In the genomic region with DNA sequence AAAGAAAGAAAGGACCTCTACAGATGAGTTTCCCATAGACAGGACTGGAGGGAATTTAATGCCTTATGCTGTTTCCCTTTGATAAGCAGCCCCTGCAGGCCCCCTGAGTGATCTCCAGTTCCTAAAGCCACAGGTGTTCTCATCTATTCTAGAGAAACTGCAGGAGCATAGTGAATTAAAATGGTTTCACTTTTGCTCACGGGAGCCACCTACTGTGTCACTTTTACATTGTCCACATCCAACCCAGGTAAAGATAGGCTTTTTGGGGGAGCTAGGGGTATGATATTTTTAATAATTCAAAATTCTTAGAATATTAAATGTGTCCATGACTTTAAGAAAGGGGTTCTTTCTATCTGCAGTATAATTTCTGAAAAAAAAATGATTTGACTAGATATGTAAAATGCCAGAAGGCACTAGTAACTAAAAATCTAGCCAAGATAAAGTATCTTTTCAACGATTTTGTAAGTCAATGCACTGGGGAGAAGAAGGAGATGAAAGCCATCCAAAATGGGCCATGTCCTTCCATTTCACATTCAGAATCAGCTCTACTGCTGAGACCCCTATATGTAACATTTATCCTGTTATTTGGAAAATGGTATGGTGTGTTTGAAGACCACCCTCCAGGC, we compare ENCODE assay signal across 9 cellular contexts.
DNase-seq lines count a peak whose midpoint lies in the region; ATAC-seq and TF ChIP-seq lines count a peak whose summit lies in the region.
"Had no signal": no experiment of that assay in that cellular context is flagged by ENCODE, and none has a peak within 500 bp of the region (broad histone marks: within the 10 kb centered on the region; RNA-seq: fewer than 3 reads in every experiment).

No MANE protein-coding gene starts in this region.

- H3K4me3 ChIP-seq in transverse colon: no peak overlapping the region

- H3K9me3 Mint-ChIP-seq in WTC11: peaks cover 20% of the 10 kb centered on the region

- POLR2A ChIA-PET in WTC11 (lab: Charles Lee): interaction anchor here (0.6 kb wide), 1 partner anchor 440 kb away, joined by 4 read pairs; no protein-coding TSS in a partner anchor

- peak; percentile 66 for ATAC-seq in HG03442 (IDR thresholded peaks at IDR 0.05; ENCODE audit: unreplicated experiment)
- peak; percentile 93 for ATAC-seq in WTC11
- ATAC-seq in GM18520 (IDR thresholded peaks at IDR 0.05; ENCODE audit: unreplicated experiment): no peak

- peak; percentile 83 for TF ChIP-seq CTCF in 22Rv1 (IDR thresholded peaks at IDR 0.05)
- peak; percentile 49 for TF ChIP-seq CTCF in GM12873 (IDR thresholded peaks at IDR 0.05; ENCODE audit: insufficient read depth, low read depth, low read length, missing control alignments)
- no peak for TF ChIP-seq CTCF in WTC11 (IDR thresholded peaks at IDR 0.05)
- TF ChIP-seq CTCF in transverse colon (IDR thresholded peaks at IDR 0.05): peak in 4 of 5 experiments; percentile 9 to 28 (median 22)

- no peak overlapping the region for H3K4me3 Mint-ChIP-seq in WTC11

- H3K36me3 Mint-ChIP-seq in WTC11: peaks cover 16% of the 10 kb centered on the region

- no peaks in the 10 kb centered on the region for H3K27me3 Mint-ChIP-seq in WTC11 (ENCODE audit: low read depth)

- CTCF ChIA-PET in WTC11 (lab: Charles Lee): interaction anchor here (0.5 to 1.2 kb wide), 4 partner anchors 16 to 116 kb away, joined by 3 read pairs; no protein-coding TSS in a partner anchor

- H3K4me1 Mint-ChIP-seq in WTC11: peaks cover 16% of the 10 kb centered on the region

- H3K4me1 ChIP-seq in transverse colon: no peaks in the 10 kb centered on the region

- H3K9me3 ChIP-seq in transverse colon: no peaks in the 10 kb centered on the region

- H3K27ac ChIP-seq in 22Rv1 (no peak overlapping the region), transverse colon (no peak overlapping the region)
- H3K27ac ChIP-seq: HL-60 had no signal

- H3K36me3 ChIP-seq in transverse colon: no peaks in the 10 kb centered on the region

- no peak overlapping the region for H3K27ac Mint-ChIP-seq in WTC11

- in situ Hi-C loops in transverse colon (cut with MboI; ENCODE audit: low pct_ligation_motif_present in 1 of 4, low pct_unique_long_range_greater_than_20kb in 1 of 4, low sequenced_read_pairs in 3 of 4): no loop called here

- H3K27me3 ChIP-seq in transverse colon: no peaks in the 10 kb centered on the region

- no peak for TF ChIP-seq POLR2A in transverse colon (IDR thresholded peaks at IDR 0.05)

- intact Hi-C loops in transverse colon (cut with DNase I; ENCODE audit: low total_unique reads): no loop called here

- no peak for TF ChIP-seq EP300 in transverse colon (IDR thresholded peaks at IDR 0.05; ENCODE audit: low read depth)

- DNase-seq in WTC11 (ENCODE audit: low spot score) (peak; percentile 16), glomerular visceral epithelial cell (ENCODE audit: extremely low spot score) (peak; percentile 18), transverse colon (no peak), AML-193 (lab: John Stamatoyannopoulos, UW) (no peak)

- WGBS in transverse colon (ENCODE audit: low coverage in 1 of 2), 2 donors: 36 to 40% methylated on average over 2 of the region's 2 CpGs

TF ChIP-seq in WTC11, 78 proteins besides CTCF, POLR2A, EP300 and RAD21:
- TF ChIP-seq NFYB (CRISPR knock-in tag; conservative IDR thresholded peaks at IDR 0.05; ENCODE audit: low read depth) (no peak), ZNF232 (CRISPR knock-in tag; IDR thresholded peaks at IDR 0.05) (no peak), IRF2 (CRISPR knock-in tag; IDR thresholded peaks at IDR 0.05; ENCODE audit: borderline replicate concordance, low read depth) (no peak), MXD4 (CRISPR knock-in tag; IDR thresholded peaks at IDR 0.05; ENCODE audit: borderline replicate concordance) (no peak)
- TF ChIP-seq, protein P1, sequence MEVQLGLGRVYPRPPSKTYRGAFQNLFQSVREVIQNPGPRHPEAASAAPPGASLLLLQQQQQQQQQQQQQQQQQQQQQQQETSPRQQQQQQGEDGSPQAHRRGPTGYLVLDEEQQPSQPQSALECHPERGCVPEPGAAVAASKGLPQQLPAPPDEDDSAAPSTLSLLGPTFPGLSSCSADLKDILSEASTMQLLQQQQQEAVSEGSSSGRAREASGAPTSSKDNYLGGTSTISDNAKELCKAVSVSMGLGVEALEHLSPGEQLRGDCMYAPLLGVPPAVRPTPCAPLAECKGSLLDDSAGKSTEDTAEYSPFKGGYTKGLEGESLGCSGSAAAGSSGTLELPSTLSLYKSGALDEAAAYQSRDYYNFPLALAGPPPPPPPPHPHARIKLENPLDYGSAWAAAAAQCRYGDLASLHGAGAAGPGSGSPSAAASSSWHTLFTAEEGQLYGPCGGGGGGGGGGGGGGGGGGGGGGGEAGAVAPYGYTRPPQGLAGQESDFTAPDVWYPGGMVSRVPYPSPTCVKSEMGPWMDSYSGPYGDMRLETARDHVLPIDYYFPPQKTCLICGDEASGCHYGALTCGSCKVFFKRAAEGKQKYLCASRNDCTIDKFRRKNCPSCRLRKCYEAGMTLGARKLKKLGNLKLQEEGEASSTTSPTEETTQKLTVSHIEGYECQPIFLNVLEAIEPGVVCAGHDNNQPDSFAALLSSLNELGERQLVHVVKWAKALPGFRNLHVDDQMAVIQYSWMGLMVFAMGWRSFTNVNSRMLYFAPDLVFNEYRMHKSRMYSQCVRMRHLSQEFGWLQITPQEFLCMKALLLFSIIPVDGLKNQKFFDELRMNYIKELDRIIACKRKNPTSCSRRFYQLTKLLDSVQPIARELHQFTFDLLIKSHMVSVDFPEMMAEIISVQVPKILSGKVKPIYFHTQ (CRISPR knock-in tag; IDR thresholded peaks at IDR 0.05): no peak
- TF ChIP-seq, protein P2, sequence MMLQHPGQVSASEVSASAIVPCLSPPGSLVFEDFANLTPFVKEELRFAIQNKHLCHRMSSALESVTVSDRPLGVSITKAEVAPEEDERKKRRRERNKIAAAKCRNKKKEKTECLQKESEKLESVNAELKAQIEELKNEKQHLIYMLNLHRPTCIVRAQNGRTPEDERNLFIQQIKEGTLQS (CRISPR knock-in tag; conservative IDR thresholded peaks at IDR 0.05): no peak
- TF ChIP-seq, protein P3, sequence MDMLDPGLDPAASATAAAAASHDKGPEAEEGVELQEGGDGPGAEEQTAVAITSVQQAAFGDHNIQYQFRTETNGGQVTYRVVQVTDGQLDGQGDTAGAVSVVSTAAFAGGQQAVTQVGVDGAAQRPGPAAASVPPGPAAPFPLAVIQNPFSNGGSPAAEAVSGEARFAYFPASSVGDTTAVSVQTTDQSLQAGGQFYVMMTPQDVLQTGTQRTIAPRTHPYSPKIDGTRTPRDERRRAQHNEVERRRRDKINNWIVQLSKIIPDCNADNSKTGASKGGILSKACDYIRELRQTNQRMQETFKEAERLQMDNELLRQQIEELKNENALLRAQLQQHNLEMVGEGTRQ (CRISPR knock-in tag; IDR thresholded peaks at IDR 0.05): no peak

Comparison
In these comparisons a context has a peak if more than half of its experiments do, and no peak if none do; other contexts are left out.
1. DNase-seq: peak in WTC11 (single experiment) and glomerular visceral epithelial cell (single experiment); none in transverse colon (single experiment) and AML-193 (0 of 2).